Comparison of ENCODE assay signal across 8 cellular contexts in genomic region chr3:161409069-161409468, GRCh38. TPM values are rescaled to one million over a fixed set of nuclear protein-coding genes. Genes with fewer than 3 reads are reported as not detected.
DNase-seq lines count a peak whose midpoint lies in the region; ATAC-seq and TF ChIP-seq lines count a peak whose summit lies in the region.

No MANE protein-coding gene starts in this region.

- TF ChIP-seq POLR2A in ovary (IDR thresholded peaks at IDR 0.05): no peak

- H3K4me3 Mint-ChIP-seq in activated T-helper 17 cell treated with anti-CD3 and anti-CD28 coated beads, Interleukin-2, amount 50 U/mL, for 72 hours: no peak overlapping the region

- no peaks in the 10 kb centered on the region for H3K9me3 Mint-ChIP-seq in activated T-helper 17 cell treated with anti-CD3 and anti-CD28 coated beads, Interleukin-2, amount 50 U/mL, for 72 hours

- no peaks in the 10 kb centered on the region for H3K79me2 ChIP-seq in PC-9 (ENCODE audit: low read depth)
- H3K79me2 ChIP-seq in mesendoderm (ENCODE audit: control insufficient read depth, insufficient read depth, low read length): no peaks in the 10 kb centered on the region

- peaks cover 5% of the 10 kb centered on the region for H3K27me3 Mint-ChIP-seq in activated T-helper 17 cell treated with anti-CD3 and anti-CD28 coated beads, Interleukin-2, amount 50 U/mL, for 72 hours

- H3K79me1 ChIP-seq in mesendoderm (ENCODE audit: low read length): no peaks in the 10 kb centered on the region

- no peak overlapping the region for H4K5ac ChIP-seq in mesendoderm (ENCODE audit: low read length)

- no peak overlapping the region for H4K8ac ChIP-seq in mesendoderm (ENCODE audit: low read depth, low read length)

- H3K27ac ChIP-seq in PC-9: no peak overlapping the region
- no peak overlapping the region for H3K27ac ChIP-seq in mesendoderm (ENCODE audit: low read depth, low read length)
- H3K27ac ChIP-seq in ovary: no peak overlapping the region

- no peak overlapping the region for H2BK120ac ChIP-seq in mesendoderm (ENCODE audit: low read depth, low read length)

- no peak overlapping the region for H3K4ac ChIP-seq in mesendoderm (ENCODE audit: low read depth, low read length)

- H3K9ac ChIP-seq in mesendoderm (ENCODE audit: low read length): no peak overlapping the region

- no peaks in the 10 kb centered on the region for H3K36me3 Mint-ChIP-seq in activated T-helper 17 cell treated with anti-CD3 and anti-CD28 coated beads, Interleukin-2, amount 50 U/mL, for 72 hours (ENCODE audit: low read depth)

- no peak overlapping the region for H2AFZ ChIP-seq in PC-9

- H3K27ac Mint-ChIP-seq in activated T-helper 17 cell treated with anti-CD3 and anti-CD28 coated beads, Interleukin-2, amount 50 U/mL, for 72 hours: no peak overlapping the region

- WGBS in mesendoderm (ENCODE audit: extremely low coverage, insufficient coverage, low lambda C conversion rate): no CpG with 5 or more reads among the region's 3 CpGs
- whole genome bisulfite sequencing in ovary, 3 donors: 6 to 9% (median 8%) methylated on average over 3 of the region's 3 CpGs

- H3F3A ChIP-seq in PC-9 (ENCODE audit: insufficient read depth, low read depth): peaks cover 18% of the 10 kb centered on the region; the same call in 1 of the 2 replicates

- H3K56ac ChIP-seq in mesendoderm (ENCODE audit: low read length): no peak overlapping the region

- POLR2A ChIA-PET in PC-9 (lab: Charles Lee; ENCODE audit: unreplicated experiment): no interaction called here

- H3K36me3 ChIP-seq in PC-9 (ENCODE audit: low read depth): no peaks in the 10 kb centered on the region
- H3K36me3 ChIP-seq in mesendoderm (ENCODE audit: control insufficient read depth, insufficient read depth, low read length): no peaks in the 10 kb centered on the region
- H3K36me3 ChIP-seq in ovary: no peaks in the 10 kb centered on the region

- CTCF ChIA-PET in PC-9 (lab: Charles Lee): no interaction called here

- no peak overlapping the region for H2BK15ac ChIP-seq in mesendoderm (replicated peaks; ENCODE audit: low read depth)

- no peak for TF ChIP-seq EP300 in ovary (IDR thresholded peaks at IDR 0.05)

- H3K18ac ChIP-seq in mesendoderm (ENCODE audit: low read length): no peak overlapping the region

- intact Hi-C loops in PC-9 (cut with micrococcal nuclease; ENCODE audit: unreplicated experiment): loop anchor here (1.0 to 5.0 kb wide), 4 partner anchors 37 to 136 kb away; partner anchors contain the start of gene SPTSSB
- intact Hi-C loops in ovary (cut with DNase I): no loop called here

- DNase-seq in ACHN: peak; percentile 41
- DNase-seq in GM12865 (ENCODE audit: low read depth): peak; percentile 53
- peak; percentile 68 for DNase-seq in KBM-7
- peak; percentile 37 to 56 for DNase-seq in PC-9
- DNase-seq in cerebellum (ENCODE audit: low spot score): peak; percentile 53
- peak; percentile 76 for DNase-seq in mesendoderm
- DNase-seq in ovary: no peak

- BruUV-seq in PC-9 (replicated peaks; lab: Mats Ljungman, UMichigan): no TSS peak

- H3K4me1 ChIP-seq in PC-9 (replicated peaks; ENCODE audit: insufficient read depth) (peaks cover 21% of the 10 kb centered on the region), mesendoderm (ENCODE audit: control insufficient read depth, low read depth, low read length) (peaks cover 2% of the 10 kb centered on the region), ovary (ENCODE audit: insufficient read depth) (no peaks in the 10 kb centered on the region)

- H3K9me3 ChIP-seq in PC-9 (ENCODE audit: insufficient read depth, low read depth): peaks cover 24% of the 10 kb centered on the region
- H3K9me3 ChIP-seq in ovary: no peaks in the 10 kb centered on the region

- peaks cover 14% of the 10 kb centered on the region for H3K4me1 Mint-ChIP-seq in activated T-helper 17 cell treated with anti-CD3 and anti-CD28 coated beads, Interleukin-2, amount 50 U/mL, for 72 hours

- no peaks in the 10 kb centered on the region for H3K9me2 ChIP-seq in PC-9 (ENCODE audit: insufficient read depth)

- no peak overlapping the region for H2AK5ac ChIP-seq in mesendoderm (ENCODE audit: low read length)

- H3K4me2 ChIP-seq in PC-9 (no peak overlapping the region), mesendoderm (ENCODE audit: low read length) (no peak overlapping the region)

- no peak overlapping the region for H2BK5ac ChIP-seq in mesendoderm (ENCODE audit: low read length)

- in situ Hi-C loops in ACHN (cut with HindIII; ENCODE audit: low pct_ligation_motif_present, low pct_unique_long_range_greater_than_20kb, low sequenced_read_pairs) (no loop called here), KBM-7 (cut with MboI; ENCODE audit: low pct_unique_long_range_greater_than_20kb, low sequenced_read_pairs) (loop anchor here (25.0 kb wide), 2 partner anchors 472 to 722 kb away; partner anchors contain the start of gene ARL14)

- H3K23ac ChIP-seq in mesendoderm (ENCODE audit: low read length): no peak overlapping the region

- H3K4me3 ChIP-seq in GM12865 (ENCODE audit: low read depth, low read length) (no peak overlapping the region), PC-9 (no peak overlapping the region), mesendoderm (ENCODE audit: low read length) (no peak overlapping the region), ovary (no peak overlapping the region)

- no peak for ATAC-seq in activated T-helper 17 cell treated with anti-CD3 and anti-CD28 coated beads, Interleukin-2, amount 50 U/mL, for 72 hours (replicated peaks)

- TF ChIP-seq CTCF in GM12865 (IDR thresholded peaks at IDR 0.05; ENCODE audit: insufficient read depth, low read depth, low read length, missing control alignments): peak; percentile 44
- TF ChIP-seq CTCF in PC-9 (conservative IDR thresholded peaks at IDR 0.05): peak; percentile 74
- TF ChIP-seq CTCF in ovary (IDR thresholded peaks at IDR 0.05): no peak

- H4K20me1 ChIP-seq in PC-9 (ENCODE audit: insufficient read depth): no peaks in the 10 kb centered on the region

- H3K27me3 ChIP-seq in PC-9 (ENCODE audit: insufficient read depth, low read depth) (no peaks in the 10 kb centered on the region), mesendoderm (ENCODE audit: insufficient read depth, low read length, poor library complexity) (no peaks in the 10 kb centered on the region), ovary (no peaks in the 10 kb centered on the region)

RNA-seq across cellular contexts. Expression of gene SPTSSB, which starts 37.8 kb away (rescaled TPM):
- total RNA-seq in PC-9 (2021): 1.2 and 4.0 TPM in 2 replicates
- 8.3 TPM for total RNA-seq in cerebellum
- 3.2 TPM for polyA plus RNA-seq in mesendoderm (2013, experiment 1 of 2)
- 2.3 TPM for polyA plus RNA-seq in mesendoderm (2013, experiment 2 of 2)
- not detected for total RNA-seq in activated T-helper 17 cell treated with anti-CD3 and anti-CD28 coated beads, Interleukin-2, amount 50 U/mL, for 72 hours
- 1 to 10 TPM in 1 of 7 donors, under 1 TPM in 2, not detected in 4; 0.23 to 1.4 (median 0.46) TPM for total RNA-seq in ovary
- 1 to 10 TPM in 1 of 2 donors, under 1 TPM in 1; 0.07 to 2.5 TPM for polyA plus RNA-seq in ovary

Comparison
In these comparisons a context has a peak if more than half of its experiments do, and no peak if none do; other contexts are left out.
1. DNase-seq: peak in ACHN (single experiment), GM12865 (single experiment), KBM-7 (single experiment), PC-9 (2 of 2), cerebellum (single experiment) and mesendoderm (single experiment); none in ovary (0 of 5).
2. CTCF ChIP-seq: peak in GM12865 (single experiment) and PC-9 (single experiment); none in ovary (0 of 3).